Comparison of ENCODE assay signal across 1 cellular context in the genomic region with DNA sequence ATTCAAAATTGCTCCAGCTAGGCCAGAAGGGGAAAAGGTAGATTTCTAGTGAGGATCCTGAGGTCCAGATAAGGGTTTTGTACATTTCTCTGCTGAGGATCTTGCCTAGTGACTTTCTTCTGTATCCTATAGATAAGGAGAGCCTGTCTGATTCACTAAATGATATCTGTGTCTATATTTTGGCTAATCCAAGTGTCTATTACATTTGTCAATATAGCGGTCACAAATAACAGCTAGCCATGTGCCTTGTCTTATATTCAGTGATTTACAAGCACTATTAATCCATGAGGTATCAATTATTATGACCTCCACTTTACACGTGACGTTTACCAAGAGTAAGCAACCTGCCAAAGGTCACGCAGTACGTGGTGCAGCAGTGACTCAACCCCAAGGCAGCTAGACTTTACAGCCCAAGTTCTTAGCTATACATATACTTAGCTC.
TF ChIP-seq lines count a peak whose summit lies in the region.

No MANE protein-coding gene starts in this region.

TF ChIP-seq in endothelial cell of umbilical vein, 7 proteins besides CTCF, POLR2A, EP300 and RAD21:
- TF ChIP-seq GATA2 (IDR thresholded peaks at IDR 0.05; ENCODE audit: insufficient read depth, insufficient read length, low read depth, low read length) (no peak), MYC (IDR thresholded peaks at IDR 0.05; ENCODE audit: low read depth, low read length) (no peak), JUN (IDR thresholded peaks at IDR 0.05; ENCODE audit: borderline replicate concordance, insufficient read depth, insufficient read length, low read depth) (no peak), POLR2AphosphoS5 (IDR thresholded peaks at IDR 0.05; ENCODE audit: insufficient read depth, low read depth, low read length) (no peak), FOS (IDR thresholded peaks at IDR 0.05; ENCODE audit: borderline replicate concordance, insufficient read depth, low read length) (no peak), EZH2 (IDR thresholded peaks at IDR 0.05; ENCODE audit: borderline replicate concordance, low read depth, low read length, severe bottlenecking) (no peak)
- TF ChIP-seq, protein P1, sequence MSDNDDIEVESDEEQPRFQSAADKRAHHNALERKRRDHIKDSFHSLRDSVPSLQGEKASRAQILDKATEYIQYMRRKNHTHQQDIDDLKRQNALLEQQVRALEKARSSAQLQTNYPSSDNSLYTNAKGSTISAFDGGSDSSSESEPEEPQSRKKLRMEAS (IDR thresholded peaks at IDR 0.05; ENCODE audit: insufficient read depth, insufficient read length), result no peak
TF ChIP-seq in endothelial cell of umbilical vein: peak in this region for 0.
